ENCODE assay signal across 18 cellular contexts in genomic region chr17:33901085-33901484, GRCh38.
DNase-seq lines count a peak whose midpoint lies in the region; ATAC-seq and TF ChIP-seq lines count a peak whose summit lies in the region.
"Had no signal": no experiment of that assay in that cellular context is flagged by ENCODE, and none has a peak within 500 bp of the region (broad histone marks: within the 10 kb centered on the region; RNA-seq: fewer than 3 reads in every experiment).

No MANE protein-coding gene starts in this region.

- H3K27ac Mint-ChIP-seq in GM23338 (no peak overlapping the region), endodermal cell (no peak overlapping the region)

- peak; percentile 57; the same call in 2 of the 3 replicates for ATAC-seq in GM23338
- no peak for ATAC-seq in HG03095 (IDR thresholded peaks at IDR 0.05; ENCODE audit: unreplicated experiment)
- ATAC-seq: GM12878 had no signal

- H3K4me3 ChIP-seq in GM23338 (no peak overlapping the region), NT2/D1 (ENCODE audit: insufficient read length, low read depth) (no peak overlapping the region), endodermal cell (ENCODE audit: low read length) (no peak overlapping the region), mesendoderm (ENCODE audit: low read length) (no peak overlapping the region), coronary artery (no peak overlapping the region)
- H3K4me3 ChIP-seq: GM12878, HAP-1 had no signal

- no peak overlapping the region for H2BK120ac ChIP-seq in mesendoderm (ENCODE audit: low read depth, low read length)

- no peak overlapping the region for H2BK5ac ChIP-seq in mesendoderm (ENCODE audit: low read length)

- no peak overlapping the region for H3K18ac ChIP-seq in mesendoderm (ENCODE audit: low read length)

- H3K27me3 Mint-ChIP-seq in GM23338 (ENCODE audit: insufficient read depth, low read depth, poor library complexity) (peaks cover 4% of the 10 kb centered on the region), endodermal cell (ENCODE audit: insufficient read depth) (no peaks in the 10 kb centered on the region)

- peaks cover 38% of the 10 kb centered on the region for H3K4me1 Mint-ChIP-seq in GM23338
- peaks cover 14% of the 10 kb centered on the region for H3K4me1 Mint-ChIP-seq in endodermal cell
- H3K4me1 Mint-ChIP-seq: CD4-positive, CD25-positive, alpha-beta regulatory T cell had no signal

- H3K27ac ChIP-seq in GM23338 (ENCODE audit: low read depth) (no peak overlapping the region), endodermal cell (ENCODE audit: low read depth, low read length) (no peak overlapping the region), mesendoderm (ENCODE audit: low read depth, low read length) (no peak overlapping the region), coronary artery (no peak overlapping the region)
- H3K27ac ChIP-seq: KMS-11 had no signal

- no peak overlapping the region for H2AFZ ChIP-seq in GM23338

- H3K9me3 ChIP-seq in NT2/D1 (ENCODE audit: insufficient read depth, low read length) (no peaks in the 10 kb centered on the region), endodermal cell (ENCODE audit: control insufficient read depth, low read length) (no peaks in the 10 kb centered on the region)
- H3K9me3 ChIP-seq: BE2C, Caco-2, HAP-1 had no signal

- H3K56ac ChIP-seq in mesendoderm (ENCODE audit: low read length) = no peak overlapping the region

- no peak overlapping the region for H3K4me2 ChIP-seq in GM23338
- no peak overlapping the region for H3K4me2 ChIP-seq in mesendoderm (ENCODE audit: low read length)
- H3K4me2 ChIP-seq: KMS-11 had no signal

- TF ChIP-seq CTCF in GM23338 (conservative IDR thresholded peaks at IDR 0.05; ENCODE audit: low read depth in 2 of 2) (no peak), endodermal cell (conservative IDR thresholded peaks at IDR 0.05) (no peak), coronary artery (IDR thresholded peaks at IDR 0.05) (no peak)

- no peak overlapping the region for H2AK5ac ChIP-seq in mesendoderm (ENCODE audit: low read length)

- H3K79me2 ChIP-seq in GM23338 (replicated peaks; ENCODE audit: insufficient read depth) (no peaks in the 10 kb centered on the region), mesendoderm (ENCODE audit: control insufficient read depth, insufficient read depth, low read length) (no peaks in the 10 kb centered on the region)

- no peak overlapping the region for H4K8ac ChIP-seq in mesendoderm (ENCODE audit: low read depth, low read length)

- H3K36me3 ChIP-seq in GM23338 (ENCODE audit: insufficient read depth) (no peaks in the 10 kb centered on the region), NT2/D1 (ENCODE audit: insufficient read depth, insufficient read length, low read length) (no peaks in the 10 kb centered on the region), endodermal cell (ENCODE audit: control insufficient read depth, insufficient read depth, low read length) (no peaks in the 10 kb centered on the region), mesendoderm (ENCODE audit: control insufficient read depth, insufficient read depth, low read length) (no peaks in the 10 kb centered on the region)
- H3K36me3 ChIP-seq: BE2C, HAP-1 had no signal

- no peak overlapping the region for H3K4ac ChIP-seq in mesendoderm (ENCODE audit: low read depth, low read length)

- no peaks in the 10 kb centered on the region for H3F3A ChIP-seq in GM23338 (replicated peaks; ENCODE audit: low read depth)

- peaks cover 5% of the 10 kb centered on the region for H3K9me2 ChIP-seq in GM23338 (ENCODE audit: insufficient read depth)

- H3K9ac ChIP-seq in NT2/D1 (ENCODE audit: insufficient read length, low read depth) = no peak overlapping the region
- no peak overlapping the region for H3K9ac ChIP-seq in endodermal cell (ENCODE audit: extremely low read depth, low read length, poor library complexity, severe bottlenecking)
- no peak overlapping the region for H3K9ac ChIP-seq in mesendoderm (ENCODE audit: low read length)
- H3K9ac ChIP-seq: KMS-11 had no signal

- H2BK15ac ChIP-seq in mesendoderm (replicated peaks; ENCODE audit: low read depth) = no peak overlapping the region

- H3K9me3 Mint-ChIP-seq in GM23338 (no peaks in the 10 kb centered on the region), endodermal cell (no peaks in the 10 kb centered on the region)

- peak; percentile 23 for DNase-seq in GM23338 (ENCODE audit: low spot score)
- DNase-seq in NT2/D1 (ENCODE audit: low read depth, low spot score) = peak; percentile 25
- DNase-seq in endodermal cell = peak; percentile 54
- DNase-seq in mesendoderm = peak; percentile 42
- no peak for DNase-seq in coronary artery (ENCODE audit: low spot score)
- no peak for DNase-seq in MV-4-11 (lab: John Stamatoyannopoulos, UW)
- no peak for DNase-seq in GM19240 (ENCODE audit: insufficient read length, low spot score)
- DNase-seq: ACHN; BE2C; C1 segment of cervical spinal cord; Caco-2; CD4-positive, CD25-positive, alpha-beta regulatory T cell; DMS153; DMS79 had no signal

- H3K4me3 Mint-ChIP-seq in GM23338 (no peak overlapping the region), endodermal cell (no peak overlapping the region)
- H3K4me3 Mint-ChIP-seq: CD4-positive, CD25-positive, alpha-beta regulatory T cell had no signal

- no peak overlapping the region for H4K5ac ChIP-seq in mesendoderm (ENCODE audit: low read length)

- peaks cover 23% of the 10 kb centered on the region for H3K4me1 ChIP-seq in GM23338 (ENCODE audit: insufficient read depth)
- H3K4me1 ChIP-seq in NT2/D1 (ENCODE audit: insufficient read depth, insufficient read length) = no peaks in the 10 kb centered on the region
- H3K4me1 ChIP-seq in endodermal cell (ENCODE audit: control insufficient read depth, insufficient read depth, low read length) = no peaks in the 10 kb centered on the region
- peaks cover 5% of the 10 kb centered on the region for H3K4me1 ChIP-seq in mesendoderm (ENCODE audit: control insufficient read depth, low read depth, low read length)
- H3K4me1 ChIP-seq: Caco-2, HAP-1 had no signal

- H3K27me3 ChIP-seq in GM23338 (ENCODE audit: insufficient read depth) = no peaks in the 10 kb centered on the region
- no peaks in the 10 kb centered on the region for H3K27me3 ChIP-seq in NT2/D1 (ENCODE audit: insufficient read depth, insufficient read length)
- no peaks in the 10 kb centered on the region for H3K27me3 ChIP-seq in endodermal cell (ENCODE audit: control insufficient read depth, insufficient read depth, low read length, poor library complexity, severe bottlenecking)
- H3K27me3 ChIP-seq in mesendoderm (ENCODE audit: insufficient read depth, low read length, poor library complexity) = no peaks in the 10 kb centered on the region
- H3K27me3 ChIP-seq: BE2C had no signal

- H3K36me3 Mint-ChIP-seq in GM23338 (ENCODE audit: low read depth) (no peaks in the 10 kb centered on the region), endodermal cell (ENCODE audit: low read depth) (no peaks in the 10 kb centered on the region)
- H3K36me3 Mint-ChIP-seq: CD4-positive, CD25-positive, alpha-beta regulatory T cell had no signal

- H3K23ac ChIP-seq in mesendoderm (ENCODE audit: low read length) = no peak overlapping the region

- WGBS in endodermal cell (ENCODE audit: insufficient coverage in 1 of 2, insufficient read length in 1 of 2), 2 experiments = 86 to 100% methylated on average over 2 of the region's 2 CpGs
- WGBS in mesendoderm (ENCODE audit: extremely low coverage, insufficient coverage, low lambda C conversion rate) = no CpG with 5 or more reads among the region's 2 CpGs

- no peaks in the 10 kb centered on the region for H3K79me1 ChIP-seq in mesendoderm (ENCODE audit: low read length)

- no peaks in the 10 kb centered on the region for H4K20me1 ChIP-seq in GM23338 (replicated peaks; ENCODE audit: insufficient read depth)

TF ChIP-seq in GM23338, 12 proteins besides CTCF, POLR2A, EP300 and RAD21 (continues in another document):
- TF ChIP-seq, protein P1, sequence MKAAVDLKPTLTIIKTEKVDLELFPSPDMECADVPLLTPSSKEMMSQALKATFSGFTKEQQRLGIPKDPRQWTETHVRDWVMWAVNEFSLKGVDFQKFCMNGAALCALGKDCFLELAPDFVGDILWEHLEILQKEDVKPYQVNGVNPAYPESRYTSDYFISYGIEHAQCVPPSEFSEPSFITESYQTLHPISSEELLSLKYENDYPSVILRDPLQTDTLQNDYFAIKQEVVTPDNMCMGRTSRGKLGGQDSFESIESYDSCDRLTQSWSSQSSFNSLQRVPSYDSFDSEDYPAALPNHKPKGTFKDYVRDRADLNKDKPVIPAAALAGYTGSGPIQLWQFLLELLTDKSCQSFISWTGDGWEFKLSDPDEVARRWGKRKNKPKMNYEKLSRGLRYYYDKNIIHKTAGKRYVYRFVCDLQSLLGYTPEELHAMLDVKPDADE (IDR thresholded peaks at IDR 0.05) = no peak
- no peak for TF ChIP-seq CREB1 (CRISPR knock-in tag; IDR thresholded peaks at IDR 0.05; ENCODE audit: low read depth)
- no peak for TF ChIP-seq POLR2AphosphoS5 (IDR thresholded peaks at IDR 0.05; ENCODE audit: low read depth)
- TF ChIP-seq ZNF331 (CRISPR knock-in tag; IDR thresholded peaks at IDR 0.05; ENCODE audit: low read depth) = no peak
- TF ChIP-seq STAT1 (IDR thresholded peaks at IDR 0.05; ENCODE audit: unreplicated experiment) = no peak
- no peak for TF ChIP-seq EZH2phosphoT487 (IDR thresholded peaks at IDR 0.05; ENCODE audit: unreplicated experiment)

Comparison
In these comparisons a context has a peak if more than half of its experiments do, and no peak if none do; other contexts are left out.
1. DNase-seq: peak in GM23338 (single experiment), NT2/D1 (single experiment), endodermal cell (single experiment) and mesendoderm (single experiment); none in coronary artery (single experiment), MV-4-11 (single experiment) and GM19240 (single experiment).